In genomic region chr19:1040476-1041271, GRCh38 we compare ENCODE assay signal across 8 cellular contexts. TPM values are rescaled to one million over a fixed set of nuclear protein-coding genes. Genes with fewer than 3 reads are reported as not detected.
DNase-seq lines count a peak whose midpoint lies in the region; ATAC-seq, FAIRE-seq and TF ChIP-seq lines count a peak whose summit lies in the region.

No MANE protein-coding gene starts in this region.

- FAIRE-seq in A549 (lab: Jason Lieb, UNC), result no peak

- peak overlapping the region; percentile 69 to 73 for H3K9ac ChIP-seq in duodenal mucosa (ENCODE audit: low read depth in 1 of 2, low read length in 2 of 2)

- WGBS in A549 (ENCODE audit: missing lambda C conversion rate), result 6% methylated on average over 24 of the region's 27 CpGs
- WGBS in lower leg skin, 2 donors, result 1 to 2% methylated on average over 24 to 27 of the region's 27 CpGs

- TF ChIP-seq RAD21 in A549 (conservative IDR thresholded peaks at IDR 0.05 in 1 of 2, IDR thresholded peaks at IDR 0.05 in 1 of 2), result no peak

- H3K36me3 Mint-ChIP-seq in activated CD4-positive, alpha-beta memory T cell treated with anti-CD3 and anti-CD28 coated beads for 36 hours, result peaks cover 23% of the 10 kb centered on the region

- H3K4me2 ChIP-seq in A549, result peak overlapping the region; percentile 96

- H3K9me3 ChIP-seq in A549, result no peaks in the 10 kb centered on the region
- H3K9me3 ChIP-seq in duodenal mucosa (ENCODE audit: control insufficient read depth in 1 of 2, low read length in 2 of 2), result no peaks in the 10 kb centered on the region

- H3K4me1 Mint-ChIP-seq in activated CD4-positive, alpha-beta memory T cell treated with anti-CD3 and anti-CD28 coated beads for 36 hours (ENCODE audit: low read depth), result peaks cover 36% of the 10 kb centered on the region

- CTCF ChIA-PET in A549 (lab: Yijun Ruan, JAX), result interaction anchor here (0.5 to 3.0 kb wide), 8 partner anchors 10 to 75 kb away, joined by 3 to 12 read pairs (median 4); partner anchors contain the start of gene CNN2
- CTCF ChIA-PET in activated CD4-positive, alpha-beta memory T cell treated with anti-CD3 and anti-CD28 coated beads for 36 hours (lab: Charles Lee), result interaction anchor here (1.1 to 4.2 kb wide), 4 partner anchors 10 to 46 kb away, joined by 4 to 31 read pairs (median 6); partner anchors contain the start of genes ARHGAP45 and RNU6-2

- TF ChIP-seq CTCF in A549 (IDR thresholded peaks at IDR 0.05) (no peak), lower leg skin (IDR thresholded peaks at IDR 0.05) (no peak)

- H3K4me3 Mint-ChIP-seq in activated CD4-positive, alpha-beta memory T cell treated with anti-CD3 and anti-CD28 coated beads for 36 hours, result peak overlapping the region; percentile 84

- no peaks in the 10 kb centered on the region for H3K27me3 Mint-ChIP-seq in activated CD4-positive, alpha-beta memory T cell treated with anti-CD3 and anti-CD28 coated beads for 36 hours

- peaks cover 19% of the 10 kb centered on the region for H3K4me1 ChIP-seq in A549
- peaks cover 27 to 55% of the 10 kb centered on the region in 2 donors for H3K4me1 ChIP-seq in duodenal mucosa (ENCODE audit: control insufficient read depth in 1 of 2, insufficient read depth in 2 of 2, low read length in 2 of 2)

- ATAC-seq in A549 (peak; percentile 65 to 76), GM18873 (IDR thresholded peaks at IDR 0.05; ENCODE audit: low FRiP score, unreplicated experiment) (peak; percentile 33), HG03565 (IDR thresholded peaks at IDR 0.05; ENCODE audit: unreplicated experiment) (peak; percentile 35)

- POLR2A ChIA-PET in A549 (lab: Yijun Ruan, JAX), result interaction anchor here (1.0 to 2.3 kb wide), 4 partner anchors 12 to 228 kb away, joined by 3 to 7 read pairs (median 6); partner anchors contain the start of gene CNN2
- POLR2A ChIA-PET in activated CD4-positive, alpha-beta memory T cell treated with anti-CD3 and anti-CD28 coated beads for 36 hours (lab: Charles Lee), result interaction anchor here (0.6 to 3.7 kb wide), 8 partner anchors 13 to 546 kb away, joined by 3 to 23 read pairs (median 4); partner anchors contain the start of genes ARHGAP45, CNN2, GPX4 and RNU6-2

- no peaks in the 10 kb centered on the region for H3K27me3 ChIP-seq in duodenal mucosa (ENCODE audit: control insufficient read depth in 1 of 2, insufficient read depth in 2 of 2, low read length in 2 of 2)

- intact Hi-C loops in activated CD4-positive, alpha-beta memory T cell treated with anti-CD3 and anti-CD28 coated beads for 36 hours (cut with micrococcal nuclease), result loop anchor here (2.0 kb wide), 2 partner anchors 20 to 26 kb away; partner anchors contain the start of genes ARHGAP45, RNU6-2 and TMEM259
- intact Hi-C loops in lower leg skin (cut with DNase I; ENCODE audit: low total_unique reads), result no loop called here

- peaks cover 0 to 5% of the 10 kb centered on the region in 2 donors for H3K36me3 ChIP-seq in duodenal mucosa (ENCODE audit: control insufficient read depth in 1 of 2, insufficient read depth in 2 of 2, low read length in 2 of 2)

- DNase-seq in A549 (ENCODE audit: low read depth in 1 of 2, low spot score in 1 of 2) (peak; percentile 95), NCI-H748 (lab: John Stamatoyannopoulos, UW; ENCODE audit: unreplicated experiment) (peak; percentile 89), lower leg skin (ENCODE audit: low spot score in 2 of 2) (peak; percentile 93 to 97)
- peak; percentile 96 for DNase-seq in activated CD4-positive, alpha-beta memory T cell treated with anti-CD3 and anti-CD28 coated beads for 36 hours
- DNase-seq in stimulated activated CD4-positive, alpha-beta T cell treated with anti-CD3 and anti-CD28 coated beads, Interleukin-4, amount 100 ng/mL, for 1 hour, result peak; percentile 90

- peak overlapping the region; percentile 94 to 96 for H3K27ac ChIP-seq in A549
- H3K27ac ChIP-seq in duodenal mucosa (ENCODE audit: low read depth, low read length), result no peak overlapping the region

- TF ChIP-seq EP300 in A549 (IDR thresholded peaks at IDR 0.05), result no peak

- peak overlapping the region; percentile 68 for H3K27ac Mint-ChIP-seq in activated CD4-positive, alpha-beta memory T cell treated with anti-CD3 and anti-CD28 coated beads for 36 hours

- no peak for TF ChIP-seq POLR2A in A549 (IDR thresholded peaks at IDR 0.05; ENCODE audit: low read length)
- no peak for TF ChIP-seq POLR2A in lower leg skin (IDR thresholded peaks at IDR 0.05)

- H3K9me3 Mint-ChIP-seq in activated CD4-positive, alpha-beta memory T cell treated with anti-CD3 and anti-CD28 coated beads for 36 hours, result no peaks in the 10 kb centered on the region

- H3K4me3 ChIP-seq in A549, result peak overlapping the region; percentile 51
- H3K4me3 ChIP-seq in duodenal mucosa (ENCODE audit: low read depth in 1 of 2, low read length in 2 of 2), result peak overlapping the region; percentile 71 to 81
- H3K4me3 ChIP-seq in lower leg skin (ENCODE audit: low read depth, poor library complexity, severe bottlenecking), result peak overlapping the region; percentile 31

TF ChIP-seq in A549, 52 proteins besides CTCF, POLR2A, EP300 and RAD21 (continues in another document):
- TF ChIP-seq KDM1A (IDR thresholded peaks at IDR 0.05; ENCODE audit: low read depth) (peak; percentile 92), BCL3 (IDR thresholded peaks at IDR 0.05) (no peak), CBX2 (IDR thresholded peaks at IDR 0.05; ENCODE audit: borderline replicate concordance, low read depth) (no peak), HES2 (IDR thresholded peaks at IDR 0.05) (no peak), CEBPB (IDR thresholded peaks at IDR 0.05) (no peak)

RNA-seq across cellular contexts. Expression of gene ABCA7, which starts 0.8 kb away (rescaled TPM):
- polyA plus RNA-seq in A549 (2011; rRNA removed), result 5.0 and 6.6 TPM in 2 replicates
- polyA plus RNA-seq in A549 (2012; cell fraction: cytosol; rRNA removed), result 7.9 and 9.1 TPM in 2 replicates
- polyA plus RNA-seq in A549 (2012; cell fraction: nucleus; rRNA removed), result 53.4 and 59.9 TPM in 2 replicates
- polyA plus RNA-seq in A549 (2017; fragmentation: RNase III; extraction: RNeasy Plus Mini Kit Qiagen cat#74134 plus additional on column Dnase treatment), result 8.8 to 13.5 TPM (median 12.6 TPM) in 3 replicates
- 9.6 and 10.5 TPM in 2 replicates for polyA minus RNA-seq in A549 (2011; rRNA and poly(A)+ RNA removed)
- total RNA-seq in activated CD4-positive, alpha-beta memory T cell treated with anti-CD3 and anti-CD28 coated beads for 36 hours, result 10 to 100 TPM; 28.3 to 29.3 TPM
- 10 to 100 TPM; 30.3 to 39.8 (median 33.5) TPM for total RNA-seq in lower leg skin

RNA-seq across cellular contexts. Expression of gene CNN2, which starts 14.3 kb away (rescaled TPM):
- polyA plus RNA-seq in A549 (2011; rRNA removed), result 31.7 and 32.2 TPM in 2 replicates
- 102 and 104 TPM in 2 replicates for polyA plus RNA-seq in A549 (2012; cell fraction: cytosol; rRNA removed)
- polyA plus RNA-seq in A549 (2012; cell fraction: nucleus; rRNA removed), result 111 TPM in 2 replicates
- polyA plus RNA-seq in A549 (2017; fragmentation: RNase III; extraction: RNeasy Plus Mini Kit Qiagen cat#74134 plus additional on column Dnase treatment), result 99.3 to 115 TPM (median 101 TPM) in 3 replicates
- polyA minus RNA-seq in A549 (2011; rRNA and poly(A)+ RNA removed), result 94.3 and 125 TPM in 2 replicates
- 100 to 1,000 TPM; 123 to 130 TPM for total RNA-seq in activated CD4-positive, alpha-beta memory T cell treated with anti-CD3 and anti-CD28 coated beads for 36 hours
- total RNA-seq in lower leg skin, result 10 to 100 TPM; 71.2 to 86.5 (median 79.7) TPM

RNA-seq across cellular contexts. Expression of gene RNU6-2, which starts 19.4 kb away (rescaled TPM):
- polyA plus RNA-seq in A549 (2011; rRNA removed) (not detected in 2 replicates), A549 (2017; fragmentation: RNase III; extraction: RNeasy Plus Mini Kit Qiagen cat#74134 plus additional on column Dnase treatment) (not detected in 3 replicates)
- not detected in 2 replicates for polyA plus RNA-seq in A549 (2012; cell fraction: cytosol; rRNA removed)
- not detected in 2 replicates for polyA plus RNA-seq in A549 (2012; cell fraction: nucleus; rRNA removed)
- polyA minus RNA-seq in A549 (2011; rRNA and poly(A)+ RNA removed), result under 0.01 TPM in 1 of 2 replicates, not detected in the other
- total RNA-seq in activated CD4-positive, alpha-beta memory T cell treated with anti-CD3 and anti-CD28 coated beads for 36 hours, result not detected
- total RNA-seq in lower leg skin, result not detected

RNA-seq across cellular contexts. Expression of gene TMEM259, which starts 19.8 kb away (rescaled TPM):
- polyA plus RNA-seq in A549 (2011; rRNA removed) (45.6 and 53.3 TPM in 2 replicates), A549 (2017; fragmentation: RNase III; extraction: RNeasy Plus Mini Kit Qiagen cat#74134 plus additional on column Dnase treatment) (71.1 to 82.2 TPM (median 78.3 TPM) in 3 replicates)
- 106 and 148 TPM in 2 replicates for polyA plus RNA-seq in A549 (2012; cell fraction: cytosol; rRNA removed)
- 608 and 842 TPM in 2 replicates for polyA plus RNA-seq in A549 (2012; cell fraction: nucleus; rRNA removed)
- polyA minus RNA-seq in A549 (2011; rRNA and poly(A)+ RNA removed), result 41.2 and 48.5 TPM in 2 replicates
- total RNA-seq in activated CD4-positive, alpha-beta memory T cell treated with anti-CD3 and anti-CD28 coated beads for 36 hours, result 100 to 1,000 TPM; 107 to 109 TPM
- total RNA-seq in lower leg skin, result 100 to 1,000 TPM; 180 to 299 (median 226) TPM

RNA-seq across cellular contexts. Expression of gene ARHGAP45, which starts 26.3 kb away (rescaled TPM):
- polyA plus RNA-seq in A549 (2011; rRNA removed), result 0.48 and 1.2 TPM in 2 replicates
- 2.1 and 2.6 TPM in 2 replicates for polyA plus RNA-seq in A549 (2012; cell fraction: cytosol; rRNA removed)
- 7.8 and 8.6 TPM in 2 replicates for polyA plus RNA-seq in A549 (2012; cell fraction: nucleus; rRNA removed)
- 1.5 to 1.9 TPM (median 1.8 TPM) in 3 replicates for polyA plus RNA-seq in A549 (2017; fragmentation: RNase III; extraction: RNeasy Plus Mini Kit Qiagen cat#74134 plus additional on column Dnase treatment)
- 0.58 and 0.88 TPM in 2 replicates for polyA minus RNA-seq in A549 (2011; rRNA and poly(A)+ RNA removed)
- total RNA-seq in activated CD4-positive, alpha-beta memory T cell treated with anti-CD3 and anti-CD28 coated beads for 36 hours, result 100 to 1,000 TPM; 136 to 142 TPM
- 10 to 100 TPM; 12.4 to 36.0 (median 14.4) TPM for total RNA-seq in lower leg skin
